Comparison of ENCODE assay signal across 28 cellular contexts in genomic region chr1:47976728-47977127, GRCh38.
"Had no signal": no experiment of that assay in that cellular context is flagged by ENCODE, and none has a peak within 500 bp of the region (broad histone marks: within the 10 kb centered on the region; RNA-seq: fewer than 3 reads in every experiment).

No MANE protein-coding gene starts in this region.

- H3K27ac Mint-ChIP-seq: stimulated activated effector memory CD8-positive, alpha-beta T cell treated with anti-CD3 and anti-CD28 coated beads, Interleukin-12 subunit alpha, Interleukin-12 subunit beta, amount 100 ng/mL, for 72 hours; stimulated activated memory B cell treated with anti-CD40 and anti-IgM and Interleukin-4, amounts not matched to agents 10 μg/mL and 1 μg/mL and 100 μg/mL, for 72 hours; stimulated activated naive B cell treated with anti-CD40 and anti-IgM and Interleukin-4, amounts not matched to agents 10 μg/mL and 1 μg/mL and 100 μg/mL, for 72 hours; stimulated activated naive CD8-positive, alpha-beta T cell treated with anti-CD3 and anti-CD28 coated beads, Interleukin-15, amount 100 ng/mL, for 72 hours; stimulated activated naive CD8-positive, alpha-beta T cell treated with anti-CD3 and anti-CD28 coated beads, Interleukin-15, Interleukin-2, amounts not matched to agents 100 ng/mL and 50 ng/mL, for 24 hours; type B pancreatic cell had no signal

- H3K9me3 Mint-ChIP-seq: stimulated activated memory B cell treated with anti-CD40 and anti-IgM and Interleukin-4, amounts not matched to agents 10 μg/mL and 1 μg/mL and 100 μg/mL, for 72 hours; stimulated activated naive B cell treated with anti-CD40 and anti-IgM and Interleukin-4, amounts not matched to agents 10 μg/mL and 1 μg/mL and 100 μg/mL, for 72 hours; stimulated activated naive CD8-positive, alpha-beta T cell treated with anti-CD3 and anti-CD28 coated beads, Interleukin-15, amount 100 ng/mL, for 72 hours; stimulated activated naive CD8-positive, alpha-beta T cell treated with anti-CD3 and anti-CD28 coated beads, Interleukin-15, Interleukin-2, amounts not matched to agents 100 ng/mL and 50 ng/mL, for 24 hours; type B pancreatic cell had no signal

- DNase-seq: stimulated activated CD4-positive, alpha-beta T cell treated with anti-CD3 and anti-CD28 coated beads, Interleukin-2, amount 100 ng/mL, for 48 hours; stimulated activated CD4-positive, alpha-beta T cell treated with anti-CD3 and anti-CD28 coated beads, Interleukin-4, amount 100 ng/mL, for 1 hour; stimulated activated CD4-positive, alpha-beta T cell treated with anti-CD3 and anti-CD28 coated beads, Interleukin-4, amount 100 ng/mL, for 24 hours; stimulated activated CD4-positive, alpha-beta T cell treated with anti-CD3 and anti-CD28 coated beads, Interleukin-4, amount 100 ng/mL, for 4 hours; stimulated activated CD8-positive, alpha-beta memory T cell treated with anti-CD3 and anti-CD28 coated beads, Interleukin-4, amount 100 ng/mL, for 48 hours; stimulated activated naive B cell treated with anti-CD40 and anti-IgM and Interleukin-4, amounts not matched to agents 10 μg/mL and 1 μg/mL and 100 μg/mL, for 72 hours; stimulated activated naive CD4-positive, alpha-beta T cell; stimulated activated naive CD4-positive, alpha-beta T cell treated with Interleukin-2 at 50 U/mL for 16 hours; stimulated activated naive CD8-positive, alpha-beta T cell treated with anti-CD3 and anti-CD28 coated beads, Interleukin-15, amount 100 ng/mL, for 72 hours; stimulated activated naive CD8-positive, alpha-beta T cell treated with anti-CD3 and anti-CD28 coated beads, Interleukin-15, Interleukin-2, amounts not matched to agents 100 U/mL and 50 U/mL, for 24 hours; stomach; substantia nigra; testis; thyroid gland; tibial artery; transverse colon; trophoblast cell; upper lobe of left lung; upper lobe of right lung; uterus had no signal

- H3K36me3 ChIP-seq: stomach, suprapubic skin, thoracic aorta, thyroid gland, tibial artery, tibial nerve, transverse colon, upper lobe of left lung, upper lobe of right lung, uterus, vagina had no signal

- H3K36me3 Mint-ChIP-seq: stimulated activated effector memory CD8-positive, alpha-beta T cell treated with anti-CD3 and anti-CD28 coated beads, Interleukin-12 subunit alpha, Interleukin-12 subunit beta, amount 100 ng/mL, for 72 hours; stimulated activated memory B cell treated with anti-CD40 and anti-IgM and Interleukin-4, amounts not matched to agents 10 μg/mL and 1 μg/mL and 100 μg/mL, for 72 hours; stimulated activated naive B cell treated with anti-CD40 and anti-IgM and Interleukin-4, amounts not matched to agents 10 μg/mL and 1 μg/mL and 100 μg/mL, for 72 hours; type B pancreatic cell had no signal

- H3K4me3 Mint-ChIP-seq: stimulated activated effector memory CD8-positive, alpha-beta T cell treated with anti-CD3 and anti-CD28 coated beads, Interleukin-12 subunit alpha, Interleukin-12 subunit beta, amount 100 ng/mL, for 72 hours; stimulated activated memory B cell treated with anti-CD40 and anti-IgM and Interleukin-4, amounts not matched to agents 10 μg/mL and 1 μg/mL and 100 μg/mL, for 72 hours; stimulated activated naive B cell treated with anti-CD40 and anti-IgM and Interleukin-4, amounts not matched to agents 10 μg/mL and 1 μg/mL and 100 μg/mL, for 72 hours; stimulated activated naive CD8-positive, alpha-beta T cell treated with anti-CD3 and anti-CD28 coated beads, Interleukin-15, amount 100 ng/mL, for 72 hours; stimulated activated naive CD8-positive, alpha-beta T cell treated with anti-CD3 and anti-CD28 coated beads, Interleukin-15, Interleukin-2, amounts not matched to agents 100 ng/mL and 50 ng/mL, for 24 hours; type B pancreatic cell had no signal

- H3K27ac ChIP-seq: stomach, suprapubic skin, testis, thoracic aorta, thyroid gland, tibial artery, tibial nerve, transverse colon, upper lobe of left lung, upper lobe of right lung, uterus, vagina had no signal

- H3K4me1 Mint-ChIP-seq: stimulated activated effector memory CD8-positive, alpha-beta T cell treated with anti-CD3 and anti-CD28 coated beads, Interleukin-12 subunit alpha, Interleukin-12 subunit beta, amount 100 ng/mL, for 72 hours; stimulated activated memory B cell treated with anti-CD40 and anti-IgM and Interleukin-4, amounts not matched to agents 10 μg/mL and 1 μg/mL and 100 μg/mL, for 72 hours; stimulated activated naive B cell treated with anti-CD40 and anti-IgM and Interleukin-4, amounts not matched to agents 10 μg/mL and 1 μg/mL and 100 μg/mL, for 72 hours; stimulated activated naive CD8-positive, alpha-beta T cell treated with anti-CD3 and anti-CD28 coated beads, Interleukin-15, amount 100 ng/mL, for 72 hours had no signal

- H3K4me1 ChIP-seq: suprapubic skin, testis, thyroid gland, upper lobe of left lung, upper lobe of right lung, uterus, vagina had no signal

- H3K27me3 ChIP-seq: stomach, suprapubic skin, testis, thyroid gland, tibial artery, tibial nerve, transverse colon, upper lobe of left lung, upper lobe of right lung, uterus, vagina had no signal

- H3K9me3 ChIP-seq: stomach, suprapubic skin, testis, thoracic aorta, thyroid gland, tibial artery, tibial nerve, transverse colon, upper lobe of left lung, upper lobe of right lung, uterus, vagina had no signal

- H3K4me3 ChIP-seq: stomach, suprapubic skin, testis, thoracic aorta, thyroid gland, tibial artery, tibial nerve, transverse colon, upper lobe of left lung, upper lobe of right lung, uterus, vagina had no signal
